8 cellular contexts compared by ENCODE assay signal in the genomic region with DNA sequence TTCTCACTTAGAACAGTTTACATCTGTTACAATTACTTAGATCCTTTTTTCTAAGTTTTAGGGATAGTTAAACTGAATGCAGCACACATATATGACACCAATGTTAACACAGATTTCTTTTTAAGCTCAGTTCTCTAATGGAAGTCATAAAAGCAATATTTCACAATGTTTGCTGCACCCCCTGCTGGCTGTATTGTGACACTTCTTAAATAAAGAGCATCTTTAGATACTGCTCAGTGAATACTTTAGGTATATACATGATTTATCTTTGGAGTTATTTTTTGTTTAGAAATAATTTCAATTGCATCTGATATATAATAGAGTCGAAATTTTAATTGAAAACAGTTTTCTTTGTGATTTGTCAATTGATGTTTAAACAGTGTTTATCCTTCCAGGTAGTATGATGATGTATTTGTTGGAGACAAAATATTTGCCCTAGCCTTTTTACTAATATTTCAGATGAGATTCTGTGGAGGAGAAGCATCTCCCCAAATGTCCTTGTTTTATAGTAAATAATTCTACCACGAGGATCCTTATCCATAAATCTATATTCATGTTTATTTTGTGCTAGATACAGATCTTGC.
A peak's percentile ranks its signal among the peaks of the same experiment; 100 is the strongest.
DNase-seq lines count a peak whose midpoint lies in the region; ATAC-seq, FAIRE-seq and TF ChIP-seq lines count a peak whose summit lies in the region.

No MANE protein-coding gene starts in this region.

- H3K27me3 ChIP-seq in mesendoderm (ENCODE audit: insufficient read depth, low read length, poor library complexity), result no peaks in the 10 kb centered on the region
- no peaks in the 10 kb centered on the region for H3K27me3 ChIP-seq in thyroid gland

- intact Hi-C loops in thyroid gland (cut with DNase I), result no loop called here

- no peaks in the 10 kb centered on the region for H3K9me3 ChIP-seq in T-helper 17 cell (ENCODE audit: control insufficient read depth, low read length, poor library complexity, severe bottlenecking)
- H3K9me3 ChIP-seq in thyroid gland, result no peaks in the 10 kb centered on the region

- 100% methylated on average over 1 of the region's 2 CpGs for WGBS in mesendoderm (ENCODE audit: extremely low coverage, insufficient coverage, low lambda C conversion rate)
- 12 to 28% methylated on average over 2 of the region's 2 CpGs for WGBS in thyroid gland, 2 donors

- H2BK5ac ChIP-seq in mesendoderm (ENCODE audit: low read length), result no peak overlapping the region

- no peak overlapping the region for H3K4me2 ChIP-seq in mesendoderm (ENCODE audit: low read length)

- H2BK15ac ChIP-seq in mesendoderm (replicated peaks; ENCODE audit: low read depth), result no peak overlapping the region

- peak; percentile 77 for DNase-seq in ELR (ENCODE audit: low read depth)
- DNase-seq in NCI-H128 (lab: John Stamatoyannopoulos, UW; ENCODE audit: unreplicated experiment), result peak; percentile 46
- DNase-seq in T-helper 17 cell, result peak in 2 of 3 donors; percentile 19 to 27
- peak; percentile 29 for DNase-seq in mesendoderm
- peak; percentile 48 to 61 for DNase-seq in thyroid gland

- H3K4me3 ChIP-seq in mesendoderm (ENCODE audit: low read length) (no peak overlapping the region), thyroid gland (replicated peaks in 1 of 3) (no peak overlapping the region)

- peak; percentile 55 for FAIRE-seq in colon (lab: Jason Lieb, UNC)

- H4K5ac ChIP-seq in mesendoderm (ENCODE audit: low read length), result no peak overlapping the region

- no peaks in the 10 kb centered on the region for H3K4me1 ChIP-seq in mesendoderm (ENCODE audit: control insufficient read depth, low read depth, low read length)
- H3K4me1 ChIP-seq in thyroid gland, result peaks cover 9 to 10% of the 10 kb centered on the region in 2 donors

- H3K4me1 Mint-ChIP-seq in T-helper 17 cell, result no peaks in the 10 kb centered on the region

- H4K8ac ChIP-seq in mesendoderm (ENCODE audit: low read depth, low read length), result no peak overlapping the region

- no peak overlapping the region for H2AK5ac ChIP-seq in mesendoderm (ENCODE audit: low read length)

- H3K79me2 ChIP-seq in mesendoderm (ENCODE audit: control insufficient read depth, insufficient read depth, low read length), result no peaks in the 10 kb centered on the region

- peak; percentile 71 for ATAC-seq in GM21576 (IDR thresholded peaks at IDR 0.05; ENCODE audit: unreplicated experiment)
- ATAC-seq in T-helper 17 cell, result peak; percentile 62
- no peak for ATAC-seq in GM19467 (IDR thresholded peaks at IDR 0.05; ENCODE audit: unreplicated experiment)

- H3K36me3 ChIP-seq in mesendoderm (ENCODE audit: control insufficient read depth, insufficient read depth, low read length), result no peaks in the 10 kb centered on the region
- H3K36me3 ChIP-seq in thyroid gland, result no peaks in the 10 kb centered on the region

- H3K18ac ChIP-seq in mesendoderm (ENCODE audit: low read length), result no peak overlapping the region

- no peak for TF ChIP-seq POLR2A in thyroid gland (IDR thresholded peaks at IDR 0.05)

- H3K79me1 ChIP-seq in mesendoderm (ENCODE audit: low read length), result no peaks in the 10 kb centered on the region

- H3K4ac ChIP-seq in mesendoderm (ENCODE audit: low read depth, low read length), result no peak overlapping the region

- TF ChIP-seq CTCF in thyroid gland (IDR thresholded peaks at IDR 0.05), result peak; percentile 45 to 75 (median 66)

- H3K56ac ChIP-seq in mesendoderm (ENCODE audit: low read length), result no peak overlapping the region

- no peak overlapping the region for H2BK120ac ChIP-seq in mesendoderm (ENCODE audit: low read depth, low read length)

- no peaks in the 10 kb centered on the region for H3K27me3 Mint-ChIP-seq in T-helper 17 cell

- H3K4me3 Mint-ChIP-seq in T-helper 17 cell, result no peak overlapping the region

- peaks cover 2% of the 10 kb centered on the region for H3K36me3 Mint-ChIP-seq in T-helper 17 cell (ENCODE audit: low read depth)

- no peak overlapping the region for H3K23ac ChIP-seq in mesendoderm (ENCODE audit: low read length)

- no peak overlapping the region for H3K27ac Mint-ChIP-seq in T-helper 17 cell

- H3K9ac ChIP-seq in mesendoderm (ENCODE audit: low read length), result no peak overlapping the region

- no peak overlapping the region for H3K27ac ChIP-seq in mesendoderm (ENCODE audit: low read depth, low read length)
- H3K27ac ChIP-seq in thyroid gland, result no peak overlapping the region

Comparison
In these comparisons a context has a peak if more than half of its experiments do, and no peak if none do; other contexts are left out.
1. DNase-seq: peak in every context shown above with its lines; median percentile 77 in ELR; 54 in thyroid gland; 46 in NCI-H128; 29 in mesendoderm; 23 in T-helper 17 cell.